41 cellular contexts compared by ENCODE assay signal in the genomic region with DNA sequence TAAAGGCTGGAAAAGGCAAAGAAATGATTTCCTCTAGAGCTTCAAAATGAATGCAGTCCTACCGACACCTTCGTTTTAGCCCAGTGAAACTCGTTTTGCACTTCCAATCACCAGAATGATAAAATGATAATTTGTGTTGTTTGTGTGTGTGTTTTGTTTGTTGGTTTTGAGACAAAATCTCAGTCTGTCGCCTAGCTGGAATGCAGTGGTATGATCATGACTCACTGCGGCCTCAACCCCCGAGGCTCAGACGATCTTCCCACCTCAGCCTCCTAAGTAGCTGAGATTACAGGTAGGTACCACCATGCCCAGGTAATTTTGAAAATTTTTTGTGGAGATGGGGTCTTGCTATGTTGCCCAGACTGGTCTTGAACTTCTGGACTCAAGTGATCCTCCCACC. TPM values are rescaled to one million over a fixed set of nuclear protein-coding genes. Genes with fewer than 3 reads are reported as not detected.
"Had no signal": no experiment of that assay in that cellular context is flagged by ENCODE, and none has a peak within 500 bp of the region (broad histone marks: within the 10 kb centered on the region; RNA-seq: fewer than 3 reads in every experiment).

No MANE protein-coding gene starts in this region.

- H3K36me3 ChIP-seq: adrenal gland, ascending aorta, breast epithelium, cardiac muscle cell, esophagus muscularis mucosa, gastrocnemius medialis, heart right ventricle, WERI-Rb-1 had no signal

- ATAC-seq: activated CD4-positive, alpha-beta T cell treated with anti-CD3 and anti-CD28 coated beads for 36 hours; activated CD8-positive, alpha-beta memory T cell treated with anti-CD3 and anti-CD28 coated beads, Interleukin-2, amount 10 ng/mL, durations not matched to agents 7 days and 5 days; activated CD8-positive, alpha-beta T cell treated with anti-CD3 and anti-CD28 coated beads, Interleukin-2, amount 10 ng/mL, durations not matched to agents 7 days and 5 days; activated naive CD8-positive, alpha-beta T cell treated with anti-CD3 and anti-CD28 coated beads, Interleukin-2, amount 50 U/mL, for 24 hours; foreskin keratinocyte; gastrocnemius medialis; heart right ventricle; T-helper 17 cell had no signal

- H3K9me3 Mint-ChIP-seq: activated CD4-positive, alpha-beta memory T cell treated with anti-CD3 and anti-CD28 coated beads for 36 hours; activated CD4-positive, alpha-beta T cell treated with anti-CD3 and anti-CD28 coated beads, Interleukin-2, amount 10 ng/mL, durations not matched to agents 24 days and 14 days; activated naive CD4-positive, alpha-beta T cell treated with anti-CD3 and anti-CD28 coated beads for 36 hours; activated naive CD4-positive, alpha-beta T cell treated with anti-CD3 and anti-CD28 coated beads, Interleukin-2, amount 50 U/mL, for 24 hours; activated naive CD8-positive, alpha-beta T cell treated with anti-CD3 and anti-CD28 coated beads for 36 hours; activated naive CD8-positive, alpha-beta T cell treated with anti-CD3 and anti-CD28 coated beads, Interleukin-2, amount 50 U/mL, for 24 hours; activated T-helper 2 cell treated with anti-CD3 and anti-CD28 coated beads, Interferon-gamma antibody, Interleukin-2, Interleukin-4, amounts not matched to agents 10 μg/mL and 5 μg/mL and 100 μg/mL, durations not matched to agents 14 hours and 24 hours and 36 hours had no signal

- H3K27ac Mint-ChIP-seq: activated CD4-positive, alpha-beta memory T cell treated with anti-CD3 and anti-CD28 coated beads for 36 hours; activated CD4-positive, alpha-beta T cell treated with anti-CD3 and anti-CD28 coated beads for 36 hours; activated CD4-positive, alpha-beta T cell treated with anti-CD3 and anti-CD28 coated beads, Interleukin-2, amount 10 ng/mL, durations not matched to agents 24 days and 14 days; activated CD8-positive, alpha-beta memory T cell treated with anti-CD3 and anti-CD28 coated beads, Interleukin-2, amount 10 ng/mL, durations not matched to agents 7 days and 5 days; activated CD8-positive, alpha-beta T cell treated with anti-CD3 and anti-CD28 coated beads, Interleukin-2, amount 10 ng/mL, durations not matched to agents 7 days and 5 days; activated naive CD4-positive, alpha-beta T cell treated with anti-CD3 and anti-CD28 coated beads for 36 hours; activated naive CD4-positive, alpha-beta T cell treated with anti-CD3 and anti-CD28 coated beads, Interleukin-2, amount 50 U/mL, for 24 hours; activated naive CD8-positive, alpha-beta T cell treated with anti-CD3 and anti-CD28 coated beads for 36 hours; activated naive CD8-positive, alpha-beta T cell treated with anti-CD3 and anti-CD28 coated beads, Interleukin-2, amount 50 U/mL, for 24 hours; activated T-helper 1 cell treated with anti-CD3 and anti-CD28 coated beads, Interleukin-12 subunit alpha, Interleukin-12 subunit beta, Interleukin-2, Interleukin-4 antibody, amounts not matched to agents 30 ng/mL and 10 ng/mL and 1 ng/mL, durations not matched to agents 14 hours and 24 hours and 36 hours; activated T-helper 2 cell treated with anti-CD3 and anti-CD28 coated beads, Interferon-gamma antibody, Interleukin-2, Interleukin-4, amounts not matched to agents 10 μg/mL and 5 μg/mL and 100 μg/mL, durations not matched to agents 14 hours and 24 hours and 36 hours; brain; dendritic cell treated with granulocyte-macrophage colony-stimulating factor and Interleukin-4, amounts not matched to agents 40 ng/mL and 50 ng/mL, for 4 days; T-helper 17 cell; T-helper 2 cell treated with Interferon-gamma antibody and Interleukin-4, amounts not matched to agents 5 μg/mL and 100 μg/mL, for 36 hours had no signal

- H3K4me3 ChIP-seq: adrenal gland, ascending aorta, breast epithelium, cardiac muscle cell, coronary artery, dorsolateral prefrontal cortex, esophagus muscularis mucosa, gastrocnemius medialis, heart right ventricle had no signal

- H3K36me3 Mint-ChIP-seq: activated CD4-positive, alpha-beta memory T cell treated with anti-CD3 and anti-CD28 coated beads for 36 hours; activated naive CD4-positive, alpha-beta T cell treated with anti-CD3 and anti-CD28 coated beads, Interleukin-2, amount 50 U/mL, for 24 hours; activated naive CD8-positive, alpha-beta T cell treated with anti-CD3 and anti-CD28 coated beads for 36 hours; brain had no signal

- H3K27me3 ChIP-seq: ascending aorta, breast epithelium, cardiac muscle cell, dorsolateral prefrontal cortex, foreskin keratinocyte, gastrocnemius medialis had no signal

- H3K4me3 Mint-ChIP-seq: activated CD4-positive, alpha-beta memory T cell treated with anti-CD3 and anti-CD28 coated beads for 36 hours; activated CD4-positive, alpha-beta T cell treated with anti-CD3 and anti-CD28 coated beads for 36 hours; activated CD4-positive, alpha-beta T cell treated with anti-CD3 and anti-CD28 coated beads, Interleukin-2, amount 10 ng/mL, durations not matched to agents 24 days and 14 days; activated CD8-positive, alpha-beta memory T cell treated with anti-CD3 and anti-CD28 coated beads, Interleukin-2, amount 10 ng/mL, durations not matched to agents 7 days and 5 days; activated CD8-positive, alpha-beta T cell treated with anti-CD3 and anti-CD28 coated beads, Interleukin-2, amount 10 ng/mL, durations not matched to agents 7 days and 5 days; activated naive CD4-positive, alpha-beta T cell treated with anti-CD3 and anti-CD28 coated beads for 36 hours; activated naive CD4-positive, alpha-beta T cell treated with anti-CD3 and anti-CD28 coated beads, Interleukin-2, amount 50 U/mL, for 24 hours; activated naive CD8-positive, alpha-beta T cell treated with anti-CD3 and anti-CD28 coated beads for 36 hours; activated naive CD8-positive, alpha-beta T cell treated with anti-CD3 and anti-CD28 coated beads, Interleukin-2, amount 50 U/mL, for 24 hours; activated T-helper 1 cell treated with anti-CD3 and anti-CD28 coated beads, Interleukin-12 subunit alpha, Interleukin-12 subunit beta, Interleukin-2, Interleukin-4 antibody, amounts not matched to agents 30 ng/mL and 10 ng/mL and 1 ng/mL, durations not matched to agents 14 hours and 24 hours and 36 hours; brain; dendritic cell treated with granulocyte-macrophage colony-stimulating factor and Interleukin-4, amounts not matched to agents 40 ng/mL and 50 ng/mL, for 4 days; T-helper 17 cell; T-helper 2 cell treated with Interferon-gamma antibody and Interleukin-4, amounts not matched to agents 5 μg/mL and 100 μg/mL, for 36 hours had no signal

- H3K27ac ChIP-seq: adrenal gland, ascending aorta, breast epithelium, cardiac muscle cell, coronary artery, dorsolateral prefrontal cortex, esophagus muscularis mucosa, foreskin keratinocyte, gastrocnemius medialis, heart right ventricle, WERI-Rb-1 had no signal

- DNase-seq: activated CD4-positive, alpha-beta memory T cell treated with anti-CD3 and anti-CD28 coated beads for 36 hours; activated CD4-positive, alpha-beta T cell treated with anti-CD3 and anti-CD28 coated beads for 36 hours; activated CD4-positive, alpha-beta T cell treated with anti-CD3 and anti-CD28 coated beads, Interleukin-2, amount 10 ng/mL, durations not matched to agents 24 days and 14 days; activated CD4-positive, CD25-positive, alpha-beta regulatory T cell; activated CD4-positive, CD25-positive, alpha-beta regulatory T cell treated with anti-CD3 and anti-CD28 coated beads, Interleukin-2, amount 50 U/mL, for 72 hours; activated CD8-positive, alpha-beta memory T cell treated with anti-CD3 and anti-CD28 coated beads, Interleukin-2, amount 10 ng/mL, durations not matched to agents 7 days and 5 days; activated CD8-positive, alpha-beta memory T cell treated with anti-CD3 and anti-CD28 coated beads, Interleukin-2, amount 50 U/mL, for 4 hours; activated CD8-positive, alpha-beta T cell treated with anti-CD3 and anti-CD28 coated beads, Interleukin-2, amount 10 ng/mL, durations not matched to agents 7 days and 5 days; activated effector memory CD4-positive, alpha-beta T cell treated with anti-CD3 and anti-CD28 coated beads, Interleukin-2, amount 50 U/mL, for 16 hours; activated naive CD4-positive, alpha-beta T cell treated with anti-CD3 and anti-CD28 coated beads for 36 hours; activated naive CD8-positive, alpha-beta T cell treated with anti-CD3 and anti-CD28 coated beads for 36 hours; activated naive CD8-positive, alpha-beta T cell treated with anti-CD3 and anti-CD28 coated beads, Interleukin-2, amount 50 U/mL, for 24 hours; activated T-cell treated with anti-CD3 and anti-CD28 coated beads, Interleukin-2, amount 50 U/mL, for 1 hour; activated T-cell treated with anti-CD3 and anti-CD28 coated beads, Interleukin-2, amount 50 U/mL, for 48 hours; adrenal gland; amygdala; central memory CD4-positive, alpha-beta T cell; dorsolateral prefrontal cortex; effector memory CD4-positive, alpha-beta T cell; erythroblast; foreskin keratinocyte; gastrocnemius medialis; heart right ventricle; T-helper 1 cell; T-helper 17 cell; T1000; WERI-Rb-1 had no signal

- H3K4me1 ChIP-seq: adrenal gland, ascending aorta, esophagus muscularis mucosa, foreskin keratinocyte, gastrocnemius medialis, heart right ventricle had no signal

- H3K4me1 Mint-ChIP-seq: activated CD4-positive, alpha-beta T cell treated with anti-CD3 and anti-CD28 coated beads for 36 hours; activated naive CD4-positive, alpha-beta T cell treated with anti-CD3 and anti-CD28 coated beads, Interleukin-2, amount 50 U/mL, for 24 hours; brain had no signal

- H3K9me3 ChIP-seq: adrenal gland, gastrocnemius medialis had no signal

RNA-seq across cellular contexts. Expression of a gene that starts 3.4 kb away (rescaled TPM):
- total RNA-seq: activated CD4-positive, alpha-beta memory T cell treated with anti-CD3 and anti-CD28 coated beads for 36 hours; activated CD4-positive, alpha-beta T cell treated with anti-CD3 and anti-CD28 coated beads, Interleukin-2, amount 10 ng/mL, durations not matched to agents 24 days and 14 days; activated CD8-positive, alpha-beta memory T cell treated with anti-CD3 and anti-CD28 coated beads for 36 hours; activated CD8-positive, alpha-beta memory T cell treated with anti-CD3 and anti-CD28 coated beads, Interleukin-2, amount 10 ng/mL, durations not matched to agents 7 days and 5 days; activated CD8-positive, alpha-beta T cell treated with anti-CD3 and anti-CD28 coated beads, Interleukin-2, amount 10 ng/mL, durations not matched to agents 7 days and 5 days; activated naive CD4-positive, alpha-beta T cell treated with anti-CD3 and anti-CD28 coated beads for 36 hours; activated T-helper 1 cell treated with anti-CD3 and anti-CD28 coated beads, Interleukin-12 subunit alpha, Interleukin-12 subunit beta, Interleukin-2, Interleukin-4 antibody, amounts not matched to agents 30 ng/mL and 10 ng/mL and 1 ng/mL, durations not matched to agents 14 hours and 24 hours and 36 hours; activated T-helper 2 cell treated with anti-CD3 and anti-CD28 coated beads, Interferon-gamma antibody, Interleukin-2, Interleukin-4, amounts not matched to agents 10 μg/mL and 5 μg/mL and 100 μg/mL, durations not matched to agents 14 hours and 24 hours and 36 hours; adrenal gland; ascending aorta; cardiac muscle cell; cerebellum; esophagus muscularis mucosa; gastrocnemius medialis; glomerular endothelial cell; heart right ventricle; T-helper 17 cell had no signal
- polyA plus RNA-seq: cardiac muscle cell had no signal
